ENCODE assay signal across 9 cellular contexts in genomic region chr11:67646535-67647336, GRCh38. TPM values are rescaled to one million over a fixed set of nuclear protein-coding genes. Genes with fewer than 3 reads are reported as not detected.
DNase-seq lines count a peak whose midpoint lies in the region; ATAC-seq, FAIRE-seq and TF ChIP-seq lines count a peak whose summit lies in the region.
"Had no signal": no experiment of that assay in that cellular context is flagged by ENCODE, and none has a peak within 500 bp of the region (broad histone marks: within the 10 kb centered on the region; RNA-seq: fewer than 3 reads in every experiment).

No MANE protein-coding gene starts in this region.

- POLR2A ChIA-PET in GM12878 (lab: Charles Lee), result interaction anchor here (0.5 to 1.5 kb wide), 5 partner anchors 9 to 89 kb away, joined by 3 to 4 read pairs (median 3); partner anchors contain the start of gene NUDT8

- TF ChIP-seq POLR2A in GM12878 (IDR thresholded peaks at IDR 0.05; ENCODE audit: low read depth, low read length), result no peak

- H3K27me3 Mint-ChIP-seq in stimulated activated naive CD8-positive, alpha-beta T cell treated with anti-CD3 and anti-CD28 coated beads, Interleukin-15, Interleukin-2, amounts not matched to agents 100 ng/mL and 50 ng/mL, for 24 hours, result no peaks in the 10 kb centered on the region
- peaks cover 11% of the 10 kb centered on the region for H3K27me3 Mint-ChIP-seq in chondrocyte (ENCODE audit: low read depth)

- H3K4me1 Mint-ChIP-seq in stimulated activated naive CD8-positive, alpha-beta T cell treated with anti-CD3 and anti-CD28 coated beads, Interleukin-15, Interleukin-2, amounts not matched to agents 100 ng/mL and 50 ng/mL, for 24 hours (ENCODE audit: low read depth), result peaks cover 51% of the 10 kb centered on the region
- no peaks in the 10 kb centered on the region for H3K4me1 Mint-ChIP-seq in chondrocyte (ENCODE audit: low read depth)

- H3K4me2 ChIP-seq in OCI-LY1 (ENCODE audit: low read length) (peak overlapping the region; percentile 39; the same call in 1 of the 2 replicates), GM12878 (ENCODE audit: control insufficient read depth, insufficient read depth) (peak overlapping the region; percentile 58)

- TF ChIP-seq EP300 in GM12878 (IDR thresholded peaks at IDR 0.05; ENCODE audit: borderline replicate concordance in 1 of 2, control insufficient read depth in 1 of 2, low read depth in 2 of 2, low read length in 2 of 2), result peak in 1 of 2 experiments; percentile 14; a peak in 1 of 4 replicates

- SMC1A ChIA-PET in GM12878 (lab: Charles Lee; ENCODE audit: uncharacterized antibody, unreplicated experiment), result interaction anchor here (1.3 to 6.2 kb wide), 4 partner anchors 10 to 88 kb away, joined by 4 to 69 read pairs (median 5); no protein-coding TSS in a partner anchor

- H3K9me3 ChIP-seq in OCI-LY1 (ENCODE audit: low read length) (peaks cover 3% of the 10 kb centered on the region; the same call in 1 of the 2 replicates), GM12878 (replicated peaks; ENCODE audit: control insufficient read depth, insufficient read depth, low read length) (peaks cover 3% of the 10 kb centered on the region; the same call in 2 of the 3 replicates), ascending aorta (no peaks in the 10 kb centered on the region)

- H3K9ac ChIP-seq in OCI-LY1 (ENCODE audit: low read length) (no peak overlapping the region; the same call in 1 of the 2 replicates), GM12878 (ENCODE audit: control insufficient read depth, insufficient read depth, low read length) (no peak overlapping the region)

- H2AFZ ChIP-seq in OCI-LY1 (ENCODE audit: low read length) (no peak overlapping the region), GM12878 (ENCODE audit: control insufficient read depth, low read depth, low read length) (no peak overlapping the region; the same call in 1 of the 2 replicates)

- H3F3A ChIP-seq in OCI-LY1 (ENCODE audit: insufficient read depth, low read length), result no peaks in the 10 kb centered on the region

- intact Hi-C loops in GM12878 (cut with micrococcal nuclease; ENCODE audit: unreplicated experiment), result no loop called here
- intact Hi-C loops in ascending aorta (cut with DNase I), result no loop called here

- H3K79me2 ChIP-seq in OCI-LY1 (ENCODE audit: insufficient read depth, low read length) (no peaks in the 10 kb centered on the region), GM12878 (ENCODE audit: control insufficient read depth, insufficient read depth, low read length) (no peaks in the 10 kb centered on the region)

- TF ChIP-seq RAD21 in GM12878 (IDR thresholded peaks at IDR 0.05; ENCODE audit: insufficient read depth, low read depth, low read length), result no peak

- no peaks in the 10 kb centered on the region for H3K9me3 Mint-ChIP-seq in stimulated activated naive CD8-positive, alpha-beta T cell treated with anti-CD3 and anti-CD28 coated beads, Interleukin-15, Interleukin-2, amounts not matched to agents 100 ng/mL and 50 ng/mL, for 24 hours
- H3K9me3 Mint-ChIP-seq in chondrocyte (ENCODE audit: low read depth), result peaks cover 3% of the 10 kb centered on the region

- H3K27ac ChIP-seq in OCI-LY1 (ENCODE audit: low read depth, low read length, poor library complexity, severe bottlenecking) (peak overlapping the region; percentile 87), GM12878 (ENCODE audit: control insufficient read depth, insufficient read depth) (peak overlapping the region; percentile 50), ascending aorta (no peak overlapping the region)

- FAIRE-seq in GM12878 (lab: Jason Lieb, UNC), result peak; percentile 13
- FAIRE-seq: islet of Langerhans had no signal

- no peaks in the 10 kb centered on the region for H3K36me3 Mint-ChIP-seq in stimulated activated naive CD8-positive, alpha-beta T cell treated with anti-CD3 and anti-CD28 coated beads, Interleukin-15, Interleukin-2, amounts not matched to agents 100 ng/mL and 50 ng/mL, for 24 hours (ENCODE audit: low read depth)
- no peaks in the 10 kb centered on the region for H3K36me3 Mint-ChIP-seq in chondrocyte (ENCODE audit: low read depth)

- H3K4me3 Mint-ChIP-seq in stimulated activated naive CD8-positive, alpha-beta T cell treated with anti-CD3 and anti-CD28 coated beads, Interleukin-15, Interleukin-2, amounts not matched to agents 100 ng/mL and 50 ng/mL, for 24 hours, result peak overlapping the region; percentile 37
- no peak overlapping the region for H3K4me3 Mint-ChIP-seq in chondrocyte (ENCODE audit: unreplicated experiment)

- no peaks in the 10 kb centered on the region for H4K20me1 ChIP-seq in OCI-LY1 (ENCODE audit: insufficient read depth, low read length)
- no peaks in the 10 kb centered on the region for H4K20me1 ChIP-seq in GM12878 (ENCODE audit: control insufficient read depth, insufficient read depth)

- H3K9me2 ChIP-seq in OCI-LY1 (ENCODE audit: low read depth, low read length), result no peaks in the 10 kb centered on the region

- WGBS in GM12878 (ENCODE audit: insufficient coverage, insufficient replicate concordance, low lambda C conversion rate, missing lambda C conversion rate), result 3% methylated on average over 24 of the region's 24 CpGs

- ATAC-seq in GM12878, result peak; percentile 53
- ATAC-seq in HG02852 (IDR thresholded peaks at IDR 0.05; ENCODE audit: unreplicated experiment), result no peak

- CTCF ChIA-PET in GM12878 (lab: Yijun Ruan, JAX), result interaction anchor here (0.6 to 8.4 kb wide), 11 partner anchors 7 to 283 kb away, joined by 3 to 132 read pairs (median 6); partner anchors contain the start of genes NUDT8 and TBX10

- H3K36me3 ChIP-seq in OCI-LY1 (ENCODE audit: insufficient read depth, low read length), result no peaks in the 10 kb centered on the region; the same call in 1 of the 2 replicates
- H3K36me3 ChIP-seq in GM12878 (ENCODE audit: control insufficient read depth in 2 of 2, insufficient read depth in 2 of 2, low read length in 1 of 2), result no peaks in the 10 kb centered on the region
- H3K36me3 ChIP-seq in ascending aorta, result no peaks in the 10 kb centered on the region

- 0 out of 2 replicates have a peak, but pooled peaks have one; percentile 16 for TF ChIP-seq CTCF in OCI-LY1 (IDR thresholded peaks at IDR 0.05; ENCODE audit: low read length)
- TF ChIP-seq CTCF in GM12878 (IDR thresholded peaks at IDR 0.05 in 2 of 3, conservative IDR thresholded peaks at IDR 0.05 in 1 of 3; ENCODE audit: control insufficient read depth in 2 of 3, extremely low read depth in 1 of 3, insufficient read depth in 1 of 3, low read depth in 3 of 3, low read length in 3 of 3), result no peak
- TF ChIP-seq CTCF in ascending aorta (IDR thresholded peaks at IDR 0.05), result no peak
- no peak for TF ChIP-seq CTCF in chondrocyte (IDR thresholded peaks at IDR 0.05)

- peaks cover 4% of the 10 kb centered on the region; the same call in 1 of the 2 replicates for H3K27me3 ChIP-seq in OCI-LY1 (ENCODE audit: insufficient read depth, low read length)
- H3K27me3 ChIP-seq in GM12878 (replicated peaks in 1 of 2; ENCODE audit: control insufficient read depth in 2 of 2, insufficient read depth in 2 of 2, low read length in 1 of 2), result no peaks in the 10 kb centered on the region
- peaks cover 4% of the 10 kb centered on the region for H3K27me3 ChIP-seq in ascending aorta

- peak overlapping the region; percentile 77 for H3K27ac Mint-ChIP-seq in stimulated activated naive CD8-positive, alpha-beta T cell treated with anti-CD3 and anti-CD28 coated beads, Interleukin-15, Interleukin-2, amounts not matched to agents 100 ng/mL and 50 ng/mL, for 24 hours
- H3K27ac Mint-ChIP-seq in chondrocyte (ENCODE audit: unreplicated experiment), result no peak overlapping the region

- in situ Hi-C loops in GM12878 (cut with MboI), result no loop called here

- RAD21 ChIA-PET in GM12878 (lab: Charles Lee; ENCODE audit: unreplicated experiment), result interaction anchor here (0.6 to 5.6 kb wide), 6 partner anchors 10 to 64 kb away, joined by 3 to 49 read pairs (median 7); partner anchors contain the start of genes GSTP1 and NUDT8

- H3K4me1 ChIP-seq in OCI-LY1 (ENCODE audit: insufficient read depth, low read length, severe bottlenecking) (peaks cover 52% of the 10 kb centered on the region), GM12878 (ENCODE audit: control insufficient read depth, insufficient read depth, low read length) (peaks cover 61% of the 10 kb centered on the region), ascending aorta (no peaks in the 10 kb centered on the region)

- no TSS peak for BruUV-seq in GM12878 (replicated peaks; lab: Mats Ljungman, UMichigan)

- DNase-seq in activated T-cell treated with anti-CD3 and anti-CD28 coated beads for 48 hours (ENCODE audit: low read depth) (peak; percentile 42), activated T-cell treated with anti-CD3 and anti-CD28 coated beads for 4 hours (no peak), GM12878 (ENCODE audit: low read depth, low spot score) (peak; percentile 70), ascending aorta (ENCODE audit: low spot score in 2 of 2) (no peak), chondrocyte (ENCODE audit: low spot score) (no peak)

- H3K4me3 ChIP-seq in OCI-LY1 (ENCODE audit: low read depth, low read length, poor library complexity, severe bottlenecking), result no peak overlapping the region
- H3K4me3 ChIP-seq in GM12878, result no peak overlapping the region
- H3K4me3 ChIP-seq in ascending aorta, result no peak overlapping the region

RNA-seq across cellular contexts. Expression of gene ACY3, which starts 3.8 kb away (rescaled TPM):
- total RNA-seq in GM12878 (2013; cell fraction: nucleolus; rRNA removed), result not detected in 2 replicates
- total RNA-seq in GM12878 (2014; rRNA removed), result 20.2 and 27.8 TPM in 2 replicates
- total RNA-seq in GM12878 (2014; rRNA removed; fragmentation: Illumina TruSeq; extraction: Trizol), result 12.2 and 12.8 TPM in 2 replicates
- total RNA-seq in GM12878 (2021), result 23.5 and 24.3 TPM in 2 replicates
- 1.5 TPM for polyA plus RNA-seq in GM12878 (2011; ENCODE audit: low read depth)
- 0.33 and 0.83 TPM in 2 replicates for polyA plus RNA-seq in GM12878 (2011; rRNA removed)
- polyA plus RNA-seq in GM12878 (2011; cell fraction: cytosol; rRNA removed), result 1.3 and 1.8 TPM in 2 replicates
- polyA plus RNA-seq in GM12878 (2011; cell fraction: nucleus; rRNA removed), result 1.9 and 2.8 TPM in 2 replicates
- 3.7 and 6.2 TPM in 2 replicates for polyA plus RNA-seq in GM12878 (2012)
- polyA plus RNA-seq in GM12878 (2014; fragmentation: Illumina TruSeq; extraction: Trizol), result 6.3 and 17.8 TPM in 2 replicates
- 10 to 100 TPM; 13.1 to 14.4 TPM for polyA plus RNA-seq in GM12878 (2014; fragmentation: Nextera tagmentation; extraction: Ambion mirVana)
- polyA plus RNA-seq in GM12878 (2014; rRNA removed), result 30.7 and 36.1 TPM in 2 replicates
- polyA plus RNA-seq in GM12878 (2016; fragmentation: Nextera tagmentation; extraction: Ambion mirVana), result 10 to 100 TPM; 16.8 to 22.4 TPM
- 0.88 and 1.7 TPM in 2 replicates for polyA minus RNA-seq in GM12878 (2011; rRNA and poly(A)+ RNA removed)
- polyA minus RNA-seq in GM12878 (2011; cell fraction: cytosol; rRNA and poly(A)+ RNA removed), result 1.3 TPM in 1 of 2 replicates, not detected in the other
- 0.48 TPM in 1 of 2 replicates, not detected in the other for polyA minus RNA-seq in GM12878 (2011; cell fraction: nucleus; rRNA and poly(A)+ RNA removed)
- not detected for total RNA-seq in ascending aorta
- not detected in 3 replicates for total RNA-seq in chondrocyte

RNA-seq across cellular contexts. Expression of gene TBX10, which starts 7.2 kb away (rescaled TPM):
- 0.32 TPM in 1 of 2 replicates, not detected in the other for total RNA-seq in GM12878 (2013; cell fraction: nucleolus; rRNA removed)
- 0.22 and 0.23 TPM in 2 replicates for total RNA-seq in GM12878 (2014; rRNA removed)
- 0.18 TPM in 1 of 2 replicates, not detected in the other for total RNA-seq in GM12878 (2014; rRNA removed; fragmentation: Illumina TruSeq; extraction: Trizol)
- 0.16 and 0.26 TPM in 2 replicates for total RNA-seq in GM12878 (2021)
- polyA plus RNA-seq in GM12878 (2011; ENCODE audit: low read depth), result not detected
- not detected in 2 replicates for polyA plus RNA-seq in GM12878 (2011; rRNA removed)
- polyA plus RNA-seq in GM12878 (2011; cell fraction: cytosol; rRNA removed), result 0.07 and 0.13 TPM in 2 replicates
- polyA plus RNA-seq in GM12878 (2011; cell fraction: nucleus; rRNA removed), result 0.25 and 0.27 TPM in 2 replicates
- 0.08 TPM in 1 of 2 replicates, not detected in the other for polyA plus RNA-seq in GM12878 (2012)
- polyA plus RNA-seq in GM12878 (2014; fragmentation: Illumina TruSeq; extraction: Trizol), result 0.10 and 0.16 TPM in 2 replicates
- not detected for polyA plus RNA-seq in GM12878 (2014; fragmentation: Nextera tagmentation; extraction: Ambion mirVana)
- polyA plus RNA-seq in GM12878 (2014; rRNA removed), result 0.15 and 0.44 TPM in 2 replicates
- polyA plus RNA-seq in GM12878 (2016; fragmentation: Nextera tagmentation; extraction: Ambion mirVana), result under 1 TPM in 1 of 2 experiments, not detected in 1; 0.17 TPM
- polyA minus RNA-seq in GM12878 (2011; rRNA and poly(A)+ RNA removed), result not detected in 2 replicates
- not detected in 2 replicates for polyA minus RNA-seq in GM12878 (2011; cell fraction: cytosol; rRNA and poly(A)+ RNA removed)
- polyA minus RNA-seq in GM12878 (2011; cell fraction: nucleus; rRNA and poly(A)+ RNA removed), result not detected in 2 replicates
- not detected for total RNA-seq in ascending aorta
- not detected in 3 replicates for total RNA-seq in chondrocyte

RNA-seq across cellular contexts. Expression of gene NUDT8, which starts 17.0 kb away (rescaled TPM):
- 10.2 and 10.6 TPM in 2 replicates for total RNA-seq in GM12878 (2013; cell fraction: nucleolus; rRNA removed)
- total RNA-seq in GM12878 (2014; rRNA removed) (15.9 and 18.2 TPM in 2 replicates), GM12878 (2014; rRNA removed; fragmentation: Illumina TruSeq; extraction: Trizol) (3.3 and 4.8 TPM in 2 replicates), GM12878 (2021) (16.5 and 16.9 TPM in 2 replicates), ascending aorta (23.4 TPM), chondrocyte (8.4 to 12.6 TPM (median 11.3 TPM) in 3 replicates)
- 2.4 TPM for polyA plus RNA-seq in GM12878 (2011; ENCODE audit: low read depth)
- polyA plus RNA-seq in GM12878 (2011; rRNA removed) (1.6 and 3.7 TPM in 2 replicates), GM12878 (2014; fragmentation: Illumina TruSeq; extraction: Trizol) (0.30 and 2.9 TPM in 2 replicates), GM12878 (2014; fragmentation: Nextera tagmentation; extraction: Ambion mirVana) (1 to 10 TPM in 1 of 2 experiments, under 1 TPM in 1; 0.32 to 1.1 TPM), GM12878 (2014; rRNA removed) (14.9 and 18.8 TPM in 2 replicates), GM12878 (2016; fragmentation: Nextera tagmentation; extraction: Ambion mirVana) (10 to 100 TPM; 16.9 to 17.7 TPM)
- 12.1 and 15.1 TPM in 2 replicates for polyA plus RNA-seq in GM12878 (2011; cell fraction: cytosol; rRNA removed)
- polyA plus RNA-seq in GM12878 (2011; cell fraction: nucleus; rRNA removed), result 27.4 and 32.4 TPM in 2 replicates
- polyA plus RNA-seq in GM12878 (2012), result 12.1 and 17.5 TPM in 2 replicates
- 2.5 and 5.0 TPM in 2 replicates for polyA minus RNA-seq in GM12878 (2011; rRNA and poly(A)+ RNA removed)
- polyA minus RNA-seq in GM12878 (2011; cell fraction: cytosol; rRNA and poly(A)+ RNA removed), result 6.7 and 6.8 TPM in 2 replicates
- polyA minus RNA-seq in GM12878 (2011; cell fraction: nucleus; rRNA and poly(A)+ RNA removed), result 13.8 and 19.5 TPM in 2 replicates

RNA-seq across cellular contexts. Expression of gene ALDH3B2, which starts 27.7 kb away (rescaled TPM):
- total RNA-seq in GM12878 (2013; cell fraction: nucleolus; rRNA removed), result not detected in 2 replicates
- total RNA-seq in GM12878 (2014; rRNA removed) (0.16 and 0.17 TPM in 2 replicates), GM12878 (2014; rRNA removed; fragmentation: Illumina TruSeq; extraction: Trizol) (not detected in 2 replicates), GM12878 (2021) (not detected in 2 replicates), ascending aorta (not detected), chondrocyte (not detected in 3 replicates)
- polyA plus RNA-seq in GM12878 (2011; ENCODE audit: low read depth), result not detected
- polyA plus RNA-seq in GM12878 (2011; rRNA removed) (not detected in 2 replicates), GM12878 (2014; fragmentation: Illumina TruSeq; extraction: Trizol) (0.09 TPM in 1 of 2 replicates, not detected in the other), GM12878 (2014; fragmentation: Nextera tagmentation; extraction: Ambion mirVana) (not detected), GM12878 (2014; rRNA removed) (not detected in 2 replicates), GM12878 (2016; fragmentation: Nextera tagmentation; extraction: Ambion mirVana) (not detected)
- polyA plus RNA-seq in GM12878 (2011; cell fraction: cytosol; rRNA removed), result not detected in 2 replicates
- not detected in 2 replicates for polyA plus RNA-seq in GM12878 (2011; cell fraction: nucleus; rRNA removed)
- not detected in 2 replicates for polyA plus RNA-seq in GM12878 (2012)
- not detected in 2 replicates for polyA minus RNA-seq in GM12878 (2011; rRNA and poly(A)+ RNA removed)
- not detected in 2 replicates for polyA minus RNA-seq in GM12878 (2011; cell fraction: cytosol; rRNA and poly(A)+ RNA removed)
- polyA minus RNA-seq in GM12878 (2011; cell fraction: nucleus; rRNA and poly(A)+ RNA removed), result not detected in 2 replicates

RNA-seq across cellular contexts. Expression of gene NDUFV1, which starts 40.0 kb away (rescaled TPM):
- total RNA-seq in GM12878 (2013; cell fraction: nucleolus; rRNA removed), result 213 and 251 TPM in 2 replicates
- total RNA-seq in GM12878 (2014; rRNA removed), result 301 and 330 TPM in 2 replicates
- 162 and 166 TPM in 2 replicates for total RNA-seq in GM12878 (2014; rRNA removed; fragmentation: Illumina TruSeq; extraction: Trizol)
- 310 and 312 TPM in 2 replicates for total RNA-seq in GM12878 (2021)
- 75.2 TPM for polyA plus RNA-seq in GM12878 (2011; ENCODE audit: low read depth)
- polyA plus RNA-seq in GM12878 (2011; rRNA removed), result 97.9 and 184 TPM in 2 replicates
- polyA plus RNA-seq in GM12878 (2011; cell fraction: cytosol; rRNA removed), result 278 and 410 TPM in 2 replicates
- polyA plus RNA-seq in GM12878 (2011; cell fraction: nucleus; rRNA removed), result 516 and 698 TPM in 2 replicates
- polyA plus RNA-seq in GM12878 (2012), result 210 and 225 TPM in 2 replicates
- 37.6 and 129 TPM in 2 replicates for polyA plus RNA-seq in GM12878 (2014; fragmentation: Illumina TruSeq; extraction: Trizol)
- 10 to 100 TPM in 1 of 2 experiments, 1 to 10 TPM in 1; 8.2 to 51.7 TPM for polyA plus RNA-seq in GM12878 (2014; fragmentation: Nextera tagmentation; extraction: Ambion mirVana)
- polyA plus RNA-seq in GM12878 (2014; rRNA removed), result 277 and 312 TPM in 2 replicates
- 100 to 1,000 TPM; 348 to 380 TPM for polyA plus RNA-seq in GM12878 (2016; fragmentation: Nextera tagmentation; extraction: Ambion mirVana)
- 107 and 172 TPM in 2 replicates for polyA minus RNA-seq in GM12878 (2011; rRNA and poly(A)+ RNA removed)
- polyA minus RNA-seq in GM12878 (2011; cell fraction: cytosol; rRNA and poly(A)+ RNA removed), result 90.7 and 96.4 TPM in 2 replicates
- 83.2 and 139 TPM in 2 replicates for polyA minus RNA-seq in GM12878 (2011; cell fraction: nucleus; rRNA and poly(A)+ RNA removed)
- total RNA-seq in ascending aorta, result 128 TPM
- total RNA-seq in chondrocyte, result 119 to 151 TPM (median 121 TPM) in 3 replicates

Comparison
In these comparisons a context has a peak if more than half of its experiments do, and no peak if none do; other contexts are left out.
1. DNase-seq: peak in activated T-cell treated with anti-CD3 and anti-CD28 coated beads for 48 hours (single experiment) and GM12878 (single experiment); none in activated T-cell treated with anti-CD3 and anti-CD28 coated beads for 4 hours (single experiment), ascending aorta (0 of 2) and chondrocyte (single experiment).
2. H3K27ac ChIP-seq: peak in OCI-LY1 (single experiment) and GM12878 (single experiment); none in ascending aorta (0 of 2).